In genomic region chr5:10537614-10538013, GRCh38 we compare ENCODE assay signal across 1 cellular context.
TF ChIP-seq lines count a peak whose summit lies in the region.

No MANE protein-coding gene starts in this region.

TF ChIP-seq in SK-N-SH treated with all-trans-retinoic acid at 6 μM for 48 hours, 23 proteins besides CTCF, POLR2A, EP300 and RAD21 (continued from another document):
- TF ChIP-seq PATZ1 (CRISPR knock-in tag; IDR thresholded peaks at IDR 0.05; ENCODE audit: borderline replicate concordance) (no peak), POU6F1 (CRISPR knock-in tag; IDR thresholded peaks at IDR 0.05; ENCODE audit: borderline replicate concordance, low read depth) (no peak), CREB5 (CRISPR knock-in tag; IDR thresholded peaks at IDR 0.05; ENCODE audit: low read depth) (no peak), GLIS3 (CRISPR knock-in tag; IDR thresholded peaks at IDR 0.05) (no peak), BACH2 (CRISPR knock-in tag; IDR thresholded peaks at IDR 0.05; ENCODE audit: borderline replicate concordance) (no peak), ZC3H10 (CRISPR knock-in tag; IDR thresholded peaks at IDR 0.05) (no peak)
